In genomic region chr2:181457741-181458425, GRCh38 we compare ENCODE assay signal across 7 cellular contexts. TPM values are rescaled to one million over a fixed set of nuclear protein-coding genes. Genes with fewer than 3 reads are reported as not detected.
DNase-seq lines count a peak whose midpoint lies in the region; ATAC-seq and TF ChIP-seq lines count a peak whose summit lies in the region.

No MANE protein-coding gene starts in this region.

- no peaks in the 10 kb centered on the region for H3K9me3 ChIP-seq in iPS-18a (ENCODE audit: control insufficient read depth, low read depth, low read length)
- no peaks in the 10 kb centered on the region for H3K9me3 ChIP-seq in PC-9 (ENCODE audit: insufficient read depth, low read depth)

- BruUV-seq in PC-9 (replicated peaks; lab: Mats Ljungman, UMichigan): no TSS peak

- H3K36me3 ChIP-seq in iPS-18a (ENCODE audit: control insufficient read depth, low read depth, low read length) (no peaks in the 10 kb centered on the region), PC-9 (ENCODE audit: low read depth) (no peaks in the 10 kb centered on the region)

- no peak overlapping the region for H2AFZ ChIP-seq in PC-9

- ATAC-seq in GM18909 (IDR thresholded peaks at IDR 0.05; ENCODE audit: poor library complexity, unreplicated experiment) (peak; percentile 29), HG03139 (IDR thresholded peaks at IDR 0.05; ENCODE audit: unreplicated experiment) (peak; percentile 16), SK-N-SH treated with all-trans-retinoic acid at 6 μM for 48 hours (peak; percentile 74)
- peak; percentile 27 for ATAC-seq in activated naive CD8-positive, alpha-beta T cell treated with anti-CD3 and anti-CD28 coated beads, Interleukin-2, amount 50 U/mL, for 24 hours

- H3K79me2 ChIP-seq in PC-9 (ENCODE audit: low read depth): no peaks in the 10 kb centered on the region

- no peak overlapping the region for H3K4me2 ChIP-seq in PC-9

- no peak overlapping the region for H3K27ac ChIP-seq in iPS-18a (ENCODE audit: low read length)
- no peak overlapping the region for H3K27ac ChIP-seq in PC-9

- H3K9me3 Mint-ChIP-seq in activated naive CD8-positive, alpha-beta T cell treated with anti-CD3 and anti-CD28 coated beads, Interleukin-2, amount 50 U/mL, for 24 hours: no peaks in the 10 kb centered on the region

- H3K4me3 ChIP-seq in iPS-18a (ENCODE audit: low read length): peak overlapping the region; percentile 74
- H3K4me3 ChIP-seq in PC-9: no peak overlapping the region

- POLR2A ChIA-PET in PC-9 (lab: Charles Lee; ENCODE audit: unreplicated experiment): no interaction called here

- H3K4me1 ChIP-seq in iPS-18a (ENCODE audit: control insufficient read depth, low read depth, low read length) (peaks cover 5% of the 10 kb centered on the region), PC-9 (replicated peaks; ENCODE audit: insufficient read depth) (no peaks in the 10 kb centered on the region)

- H3K4me1 Mint-ChIP-seq in activated naive CD8-positive, alpha-beta T cell treated with anti-CD3 and anti-CD28 coated beads, Interleukin-2, amount 50 U/mL, for 24 hours: peaks cover 63% of the 10 kb centered on the region

- H3K9me2 ChIP-seq in PC-9 (ENCODE audit: insufficient read depth): no peaks in the 10 kb centered on the region

- peak overlapping the region; percentile 94 for H3K4me3 Mint-ChIP-seq in activated naive CD8-positive, alpha-beta T cell treated with anti-CD3 and anti-CD28 coated beads, Interleukin-2, amount 50 U/mL, for 24 hours

- no peaks in the 10 kb centered on the region for H3K27me3 Mint-ChIP-seq in activated naive CD8-positive, alpha-beta T cell treated with anti-CD3 and anti-CD28 coated beads, Interleukin-2, amount 50 U/mL, for 24 hours

- H4K20me1 ChIP-seq in PC-9 (ENCODE audit: insufficient read depth): no peaks in the 10 kb centered on the region

- peak; percentile 68 for DNase-seq in activated naive CD8-positive, alpha-beta T cell treated with anti-CD3 and anti-CD28 coated beads, Interleukin-2, amount 50 U/mL, for 24 hours
- DNase-seq in stimulated activated CD4-positive, alpha-beta T cell treated with anti-CD3 and anti-CD28 coated beads, Interleukin-15, amount 100 ng/mL, for 24 hours: peak; percentile 73
- no peak for DNase-seq in PC-9

- peaks cover 9% of the 10 kb centered on the region for H3K36me3 Mint-ChIP-seq in activated naive CD8-positive, alpha-beta T cell treated with anti-CD3 and anti-CD28 coated beads, Interleukin-2, amount 50 U/mL, for 24 hours (ENCODE audit: low read depth)

- H3K9ac ChIP-seq in iPS-18a (ENCODE audit: low read length): peak overlapping the region; percentile 5

- no peak for TF ChIP-seq CTCF in PC-9 (conservative IDR thresholded peaks at IDR 0.05)

- CTCF ChIA-PET in PC-9 (lab: Charles Lee): no interaction called here

- no peaks in the 10 kb centered on the region for H3F3A ChIP-seq in PC-9 (ENCODE audit: insufficient read depth, low read depth)

- H3K27me3 ChIP-seq in iPS-18a (ENCODE audit: control insufficient read depth, insufficient read depth, low read length): peaks cover 48% of the 10 kb centered on the region
- H3K27me3 ChIP-seq in PC-9 (ENCODE audit: insufficient read depth, low read depth): no peaks in the 10 kb centered on the region

- intact Hi-C loops in PC-9 (cut with micrococcal nuclease; ENCODE audit: unreplicated experiment): no loop called here

- H3K27ac Mint-ChIP-seq in activated naive CD8-positive, alpha-beta T cell treated with anti-CD3 and anti-CD28 coated beads, Interleukin-2, amount 50 U/mL, for 24 hours: peak overlapping the region; percentile 96

TF ChIP-seq in SK-N-SH treated with all-trans-retinoic acid at 6 μM for 48 hours, 23 proteins besides CTCF, POLR2A, EP300 and RAD21:
- TF ChIP-seq SNAI2 (CRISPR knock-in tag; IDR thresholded peaks at IDR 0.05) (no peak), OSR1 (CRISPR knock-in tag; IDR thresholded peaks at IDR 0.05) (no peak), ZC3H10 (CRISPR knock-in tag; IDR thresholded peaks at IDR 0.05) (no peak), ZNF565 (CRISPR knock-in tag; conservative IDR thresholded peaks at IDR 0.05; ENCODE audit: low read depth) (no peak), PATZ1 (CRISPR knock-in tag; IDR thresholded peaks at IDR 0.05; ENCODE audit: borderline replicate concordance) (no peak), CSDC2 (CRISPR knock-in tag; IDR thresholded peaks at IDR 0.05) (no peak), TSHZ2 (CRISPR knock-in tag; IDR thresholded peaks at IDR 0.05) (no peak), CSRNP3 (CRISPR knock-in tag; IDR thresholded peaks at IDR 0.05) (no peak), CREB5 (CRISPR knock-in tag; IDR thresholded peaks at IDR 0.05; ENCODE audit: low read depth) (no peak), PPARA (CRISPR knock-in tag; IDR thresholded peaks at IDR 0.05; ENCODE audit: borderline replicate concordance) (no peak), TCF4 (CRISPR knock-in tag; IDR thresholded peaks at IDR 0.05; ENCODE audit: borderline replicate concordance) (no peak), RARB (CRISPR knock-in tag; IDR thresholded peaks at IDR 0.05) (no peak), BACH2 (CRISPR knock-in tag; IDR thresholded peaks at IDR 0.05; ENCODE audit: borderline replicate concordance) (no peak)

RNA-seq across cellular contexts. Expression of gene ITGA4, which starts 0.7 kb away (rescaled TPM):
- total RNA-seq in PC-9 (2021): 0.15 and 0.35 TPM in 2 replicates

Comparison
In these comparisons a context has a peak if more than half of its experiments do, and no peak if none do; other contexts are left out.
1. ATAC-seq: peak in every context shown above with its lines; median percentile 74 in SK-N-SH treated with all-trans-retinoic acid at 6 μM for 48 hours; 29 in GM18909; 27 in activated naive CD8-positive, alpha-beta T cell treated with anti-CD3 and anti-CD28 coated beads, Interleukin-2, amount 50 U/mL, for 24 hours; 16 in HG03139.
2. DNase-seq: peak in activated naive CD8-positive, alpha-beta T cell treated with anti-CD3 and anti-CD28 coated beads, Interleukin-2, amount 50 U/mL, for 24 hours (single experiment) and stimulated activated CD4-positive, alpha-beta T cell treated with anti-CD3 and anti-CD28 coated beads, Interleukin-15, amount 100 ng/mL, for 24 hours (single experiment); none in PC-9 (0 of 2).